ENCODE assay signal across 12 cellular contexts in the genomic region with DNA sequence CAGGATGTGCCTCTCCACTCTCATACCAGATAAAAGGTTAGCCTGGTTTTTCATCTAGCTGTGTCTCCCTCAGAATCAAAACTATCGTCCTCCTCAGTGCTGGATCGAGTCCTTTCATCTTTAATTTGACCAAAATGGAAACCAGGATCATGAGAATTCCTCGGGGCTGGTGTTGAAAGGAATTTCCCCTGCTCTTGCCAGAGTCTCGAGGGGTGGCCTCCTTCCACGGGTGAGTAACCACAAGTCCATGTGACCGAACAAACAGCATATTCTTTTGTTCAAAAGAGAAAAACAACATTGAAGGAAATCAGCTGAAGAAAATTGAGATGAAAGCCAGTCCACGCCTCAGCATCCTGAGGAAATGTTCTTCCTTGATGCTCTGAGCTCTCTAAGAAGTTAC.
A peak's percentile ranks its signal among the peaks of the same experiment; 100 is the strongest.
DNase-seq lines count a peak whose midpoint lies in the region; TF ChIP-seq lines count a peak whose summit lies in the region.
"Had no signal": no experiment of that assay in that cellular context is flagged by ENCODE, and none has a peak within 500 bp of the region (broad histone marks: within the 10 kb centered on the region; RNA-seq: fewer than 3 reads in every experiment).

No MANE protein-coding gene starts in this region.

- H3K27ac Mint-ChIP-seq in neural progenitor cell, result peak overlapping the region; percentile 80
- H3K27ac Mint-ChIP-seq: activated CD4-positive, alpha-beta memory T cell treated with anti-CD3 and anti-CD28 coated beads, Interleukin-2, amount 10 ng/mL, durations not matched to agents 7 days and 5 days had no signal

- peak; percentile 64 for DNase-seq in AG08396 (ENCODE audit: low spot score)
- DNase-seq in SK-MEL-5 (ENCODE audit: low read depth, low spot score), result peak; percentile 97
- DNase-seq in foreskin melanocyte, result peak; percentile 99
- DNase-seq in neural progenitor cell (ENCODE audit: low spot score), result no peak
- DNase-seq in MM.1S, result no peak
- no peak for DNase-seq in COLO668 (lab: John Stamatoyannopoulos, UW; ENCODE audit: unreplicated experiment)
- DNase-seq in activated CD4-positive, alpha-beta T cell treated with anti-CD3 and anti-CD28 coated beads, Interleukin-2, amount 50 U/mL, for 1 hour, result no peak
- DNase-seq in amniotic stem cell (lab: John Stamatoyannopoulos, UW), result no peak
- DNase-seq: activated CD4-positive, alpha-beta memory T cell treated with anti-CD3 and anti-CD28 coated beads, Interleukin-2, amount 10 ng/mL, durations not matched to agents 7 days and 5 days; caudate nucleus had no signal

- H3K79me2 ChIP-seq in neural progenitor cell (ENCODE audit: low read depth), result no peaks in the 10 kb centered on the region
- H3K79me2 ChIP-seq in MM.1S (ENCODE audit: low read length), result no peaks in the 10 kb centered on the region

- H2AFZ ChIP-seq in neural progenitor cell (replicated peaks) (peak overlapping the region; percentile 26), MM.1S (ENCODE audit: low read length) (no peak overlapping the region)

- H3K36me3 ChIP-seq in neural progenitor cell (no peaks in the 10 kb centered on the region), MM.1S (replicated peaks; ENCODE audit: insufficient read depth, low read length) (no peaks in the 10 kb centered on the region)

- no peak overlapping the region for H3K4me3 Mint-ChIP-seq in neural progenitor cell
- H3K4me3 Mint-ChIP-seq: activated CD4-positive, alpha-beta memory T cell treated with anti-CD3 and anti-CD28 coated beads, Interleukin-2, amount 10 ng/mL, durations not matched to agents 7 days and 5 days had no signal

- H3F3A ChIP-seq in neural progenitor cell (ENCODE audit: low read depth), result no peaks in the 10 kb centered on the region
- H3F3A ChIP-seq in MM.1S (ENCODE audit: insufficient read depth, low read length), result no peaks in the 10 kb centered on the region

- H3K9ac ChIP-seq in neural progenitor cell (no peak overlapping the region), MM.1S (ENCODE audit: low read length) (no peak overlapping the region)
- H3K9ac ChIP-seq: KMS-11 had no signal

- H3K4me1 Mint-ChIP-seq in neural progenitor cell, result peaks cover 14% of the 10 kb centered on the region

- H3K4me2 ChIP-seq in neural progenitor cell, result no peak overlapping the region
- no peak overlapping the region for H3K4me2 ChIP-seq in MM.1S (ENCODE audit: low read depth, low read length)
- H3K4me2 ChIP-seq: KMS-11 had no signal

- H4K20me1 ChIP-seq in neural progenitor cell (ENCODE audit: low read depth), result no peaks in the 10 kb centered on the region
- no peaks in the 10 kb centered on the region for H4K20me1 ChIP-seq in MM.1S (ENCODE audit: insufficient read depth, low read length)

- H3K4me1 ChIP-seq in neural progenitor cell (no peaks in the 10 kb centered on the region), MM.1S (ENCODE audit: low read length) (no peaks in the 10 kb centered on the region)

- H3K4me3 ChIP-seq in neural progenitor cell, result no peak overlapping the region
- H3K4me3 ChIP-seq in MM.1S (ENCODE audit: low read length), result no peak overlapping the region
- H3K4me3 ChIP-seq: psoas muscle had no signal

- H3K9me3 Mint-ChIP-seq in neural progenitor cell, result peaks cover 8% of the 10 kb centered on the region
- H3K9me3 Mint-ChIP-seq: activated CD4-positive, alpha-beta memory T cell treated with anti-CD3 and anti-CD28 coated beads, Interleukin-2, amount 10 ng/mL, durations not matched to agents 7 days and 5 days had no signal

- H3K9me3 ChIP-seq in neural progenitor cell (ENCODE audit: low read depth), result no peaks in the 10 kb centered on the region
- no peaks in the 10 kb centered on the region for H3K9me3 ChIP-seq in MM.1S (replicated peaks; ENCODE audit: insufficient read depth, low read length)
- H3K9me3 ChIP-seq: psoas muscle had no signal

- no peak for TF ChIP-seq CTCF in neural progenitor cell (IDR thresholded peaks at IDR 0.05)
- no peak for TF ChIP-seq CTCF in MM.1S (IDR thresholded peaks at IDR 0.05; ENCODE audit: low read length)

- in situ Hi-C loops in SK-MEL-5 (cut with HindIII; ENCODE audit: low pct_unique_long_range_greater_than_20kb, low sequenced_read_pairs), result no loop called here

- H3K27me3 ChIP-seq in neural progenitor cell (no peaks in the 10 kb centered on the region), MM.1S (replicated peaks; ENCODE audit: insufficient read depth, low read length) (no peaks in the 10 kb centered on the region)

- H3K9me2 ChIP-seq in MM.1S (replicated peaks; ENCODE audit: insufficient read depth, low read length), result no peaks in the 10 kb centered on the region

- H3K27ac ChIP-seq in neural progenitor cell (no peak overlapping the region), MM.1S (ENCODE audit: low read length) (no peak overlapping the region)
- H3K27ac ChIP-seq: KMS-11, psoas muscle had no signal

- H3K36me3 Mint-ChIP-seq in neural progenitor cell, result no peaks in the 10 kb centered on the region

- H3K27me3 Mint-ChIP-seq in neural progenitor cell (ENCODE audit: insufficient read depth, low read depth), result peaks cover 4% of the 10 kb centered on the region

Comparison
In these comparisons a context has a peak if more than half of its experiments do, and no peak if none do; other contexts are left out.
1. DNase-seq: peak in AG08396 (single experiment), SK-MEL-5 (single experiment) and foreskin melanocyte (single experiment); none in neural progenitor cell (single experiment), MM.1S (single experiment), COLO668 (single experiment), activated CD4-positive, alpha-beta T cell treated with anti-CD3 and anti-CD28 coated beads, Interleukin-2, amount 50 U/mL, for 1 hour (single experiment) and amniotic stem cell (single experiment).